ENCODE assay signal across 1 cellular context in the genomic region with DNA sequence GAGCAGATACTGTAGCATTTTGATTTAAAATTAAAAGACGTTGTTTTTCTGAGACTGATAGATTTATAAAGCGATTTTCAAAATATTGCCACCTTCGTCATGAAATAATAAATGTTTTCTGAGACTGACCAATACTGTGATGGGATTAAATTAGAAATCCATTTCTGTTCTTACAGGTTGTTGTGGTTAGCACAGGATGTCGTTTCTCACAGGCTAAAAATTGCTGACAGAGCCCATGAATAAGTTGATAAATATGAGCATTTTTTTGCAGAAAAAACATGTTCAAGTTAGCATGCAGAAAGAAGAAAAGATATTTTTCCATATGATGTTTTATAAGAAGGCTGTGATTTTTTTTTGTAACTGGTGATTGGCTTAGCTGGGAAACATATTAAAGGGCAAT.
TF ChIP-seq lines count a peak whose summit lies in the region.

No MANE protein-coding gene starts in this region.

TF ChIP-seq in GM12878, 131 proteins besides CTCF, POLR2A, EP300 and RAD21 (continued from another document):
- TF ChIP-seq, protein P1, sequence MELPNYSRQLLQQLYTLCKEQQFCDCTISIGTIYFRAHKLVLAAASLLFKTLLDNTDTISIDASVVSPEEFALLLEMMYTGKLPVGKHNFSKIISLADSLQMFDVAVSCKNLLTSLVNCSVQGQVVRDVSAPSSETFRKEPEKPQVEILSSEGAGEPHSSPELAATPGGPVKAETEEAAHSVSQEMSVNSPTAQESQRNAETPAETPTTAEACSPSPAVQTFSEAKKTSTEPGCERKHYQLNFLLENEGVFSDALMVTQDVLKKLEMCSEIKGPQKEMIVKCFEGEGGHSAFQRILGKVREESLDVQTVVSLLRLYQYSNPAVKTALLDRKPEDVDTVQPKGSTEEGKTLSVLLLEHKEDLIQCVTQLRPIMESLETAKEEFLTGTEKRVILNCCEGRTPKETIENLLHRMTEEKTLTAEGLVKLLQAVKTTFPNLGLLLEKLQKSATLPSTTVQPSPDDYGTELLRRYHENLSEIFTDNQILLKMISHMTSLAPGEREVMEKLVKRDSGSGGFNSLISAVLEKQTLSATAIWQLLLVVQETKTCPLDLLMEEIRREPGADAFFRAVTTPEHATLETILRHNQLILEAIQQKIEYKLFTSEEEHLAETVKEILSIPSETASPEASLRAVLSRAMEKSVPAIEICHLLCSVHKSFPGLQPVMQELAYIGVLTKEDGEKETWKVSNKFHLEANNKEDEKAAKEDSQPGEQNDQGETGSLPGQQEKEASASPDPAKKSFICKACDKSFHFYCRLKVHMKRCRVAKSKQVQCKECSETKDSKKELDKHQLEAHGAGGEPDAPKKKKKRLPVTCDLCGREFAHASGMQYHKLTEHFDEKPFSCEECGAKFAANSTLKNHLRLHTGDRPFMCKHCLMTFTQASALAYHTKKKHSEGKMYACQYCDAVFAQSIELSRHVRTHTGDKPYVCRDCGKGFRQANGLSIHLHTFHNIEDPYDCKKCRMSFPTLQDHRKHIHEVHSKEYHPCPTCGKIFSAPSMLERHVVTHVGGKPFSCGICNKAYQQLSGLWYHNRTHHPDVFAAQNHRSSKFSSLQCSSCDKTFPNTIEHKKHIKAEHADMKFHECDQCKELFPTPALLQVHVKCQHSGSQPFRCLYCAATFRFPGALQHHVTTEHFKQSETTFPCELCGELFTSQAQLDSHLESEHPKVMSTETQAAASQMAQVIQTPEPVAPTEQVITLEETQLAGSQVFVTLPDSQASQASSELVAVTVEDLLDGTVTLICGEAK (IDR thresholded peaks at IDR 0.05; ENCODE audit: borderline replicate concordance) = no peak
- TF ChIP-seq PAX8 (IDR thresholded peaks at IDR 0.05) (no peak), GATAD2B (conservative IDR thresholded peaks at IDR 0.05; ENCODE audit: low read depth) (no peak), NBN (IDR thresholded peaks at IDR 0.05) (no peak), FOXM1 (IDR thresholded peaks at IDR 0.05; ENCODE audit: low read depth, low read length) (no peak), FOXK2 (IDR thresholded peaks at IDR 0.05) (no peak), MTA3 (IDR thresholded peaks at IDR 0.05; ENCODE audit: borderline replicate concordance, low read length) (no peak), ZNF217 (IDR thresholded peaks at IDR 0.05) (no peak), RCOR1 (conservative IDR thresholded peaks at IDR 0.05; ENCODE audit: low read depth, low read length) (no peak)
- TF ChIP-seq, protein P2, sequence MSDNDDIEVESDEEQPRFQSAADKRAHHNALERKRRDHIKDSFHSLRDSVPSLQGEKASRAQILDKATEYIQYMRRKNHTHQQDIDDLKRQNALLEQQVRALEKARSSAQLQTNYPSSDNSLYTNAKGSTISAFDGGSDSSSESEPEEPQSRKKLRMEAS (IDR thresholded peaks at IDR 0.05; ENCODE audit: low read depth, low read length) = no peak
